Comparison of ENCODE assay signal across 8 cellular contexts in genomic region chr6:152984387-152984872, GRCh38. TPM values are rescaled to one million over a fixed set of nuclear protein-coding genes. Genes with fewer than 3 reads are reported as not detected.
A peak's percentile ranks its signal among the peaks of the same experiment; 100 is the strongest.
DNase-seq lines count a peak whose midpoint lies in the region; ATAC-seq and TF ChIP-seq lines count a peak whose summit lies in the region.

No MANE protein-coding gene starts in this region.

- peaks cover 5% of the 10 kb centered on the region for H3K36me3 Mint-ChIP-seq in brain
- peaks cover 0 to 6% of the 10 kb centered on the region in 2 donors for H3K36me3 Mint-ChIP-seq in naive B cell

- H3K9me2 ChIP-seq in Karpas-422 (replicated peaks; ENCODE audit: insufficient read depth, low read length): no peaks in the 10 kb centered on the region

- H3K27ac Mint-ChIP-seq in brain: peak overlapping the region; percentile 94 to 100 (median 100)
- H3K27ac Mint-ChIP-seq in naive B cell: peak overlapping the region in 5 of 6 donors; percentile 91 to 100 (median 99)

- peak overlapping the region; percentile 91 for H3K27ac ChIP-seq in Karpas-422 (ENCODE audit: low read length)

- H3K4me1 ChIP-seq in Karpas-422 (ENCODE audit: low read length): peaks cover 38% of the 10 kb centered on the region

- H3K9me3 Mint-ChIP-seq in brain (peaks cover 0 to 4% (median 0%) of the 10 kb centered on the region in 5 experiments), naive B cell (no peaks in the 10 kb centered on the region)

- H3K79me2 ChIP-seq in Karpas-422 (ENCODE audit: low read length): peaks cover 71% of the 10 kb centered on the region

- H3K27me3 Mint-ChIP-seq in brain (peaks cover 18% of the 10 kb centered on the region), naive B cell (no peaks in the 10 kb centered on the region)

- H3K27me3 ChIP-seq in Karpas-422 (ENCODE audit: low read length): no peaks in the 10 kb centered on the region

- peak overlapping the region; percentile 84 for H3K4me2 ChIP-seq in Karpas-422 (ENCODE audit: low read depth, low read length, poor library complexity, severe bottlenecking)

- H3K9ac ChIP-seq in Karpas-422 (ENCODE audit: low read length): peak overlapping the region; percentile 93

- H3K4me3 Mint-ChIP-seq in brain: peak overlapping the region; percentile 93 to 100 (median 100)
- H3K4me3 Mint-ChIP-seq in naive B cell: peak overlapping the region; percentile 88 to 99 (median 98)

- H3K36me3 ChIP-seq in Karpas-422 (ENCODE audit: insufficient read depth, low read length): peaks cover 16% of the 10 kb centered on the region

- peaks cover 49% of the 10 kb centered on the region for H3K4me1 Mint-ChIP-seq in brain
- peaks cover 13 to 42% (median 34%) of the 10 kb centered on the region in 3 donors for H3K4me1 Mint-ChIP-seq in naive B cell

- peak; percentile 39 for ATAC-seq in GM21717 (IDR thresholded peaks at IDR 0.05; ENCODE audit: unreplicated experiment)
- no peak for ATAC-seq in naive B cell (ENCODE audit: low read depth in 2 of 2)

- peak; percentile 61 for DNase-seq in NCI-H146 treated with DMSO at 0.1 percent for 48 hours (lab: John Stamatoyannopoulos, UW; ENCODE audit: unreplicated experiment)
- DNase-seq in NCI-H146 (lab: John Stamatoyannopoulos, UW): no peak
- peak; percentile 67 for DNase-seq in Karpas-422
- DNase-seq in naive B cell: no peak
- DNase-seq in NCI-H510A (lab: John Stamatoyannopoulos, UW): no peak
- DNase-seq in stimulated activated CD8-positive, alpha-beta memory T cell treated with anti-CD3 and anti-CD28 coated beads, Interleukin-4, amount 100 ng/mL, for 48 hours: no peak

- no peak for TF ChIP-seq CTCF in brain (conservative IDR thresholded peaks at IDR 0.05)

- H4K20me1 ChIP-seq in Karpas-422 (ENCODE audit: insufficient read depth, low read depth, low read length): peaks cover 20% of the 10 kb centered on the region

- H3K9me3 ChIP-seq in Karpas-422 (ENCODE audit: low read length): no peaks in the 10 kb centered on the region

- H2AFZ ChIP-seq in Karpas-422 (ENCODE audit: low read length): no peak overlapping the region

- H3K4me3 ChIP-seq in Karpas-422 (ENCODE audit: low read length): peak overlapping the region; percentile 83

RNA-seq across cellular contexts. Expression of gene FBXO5, which starts 1.6 kb away (rescaled TPM):
- 10.5 and 15.6 TPM in 2 replicates for total RNA-seq in Karpas-422 (2014; rRNA removed; shearing (Covaris generic); ENCODE audit: low replicate concordance)
- 16.7 TPM for polyA plus RNA-seq in brain (ENCODE audit: insufficient read depth, low read depth, low replicate concordance)
- 10 to 100 TPM in 2 of 6 donors, 1 to 10 TPM in 4; 6.9 to 12.6 (median 8.1) TPM for polyA plus RNA-seq in naive B cell (ENCODE audit: low read depth in 6 of 6)

RNA-seq across cellular contexts. Expression of gene MTRF1L, which starts 18.1 kb away (rescaled TPM):
- total RNA-seq in Karpas-422 (2014; rRNA removed; shearing (Covaris generic); ENCODE audit: low replicate concordance): 17.4 and 23.2 TPM in 2 replicates
- polyA plus RNA-seq in brain (ENCODE audit: insufficient read depth, low read depth, low replicate concordance) (11.7 TPM), naive B cell (ENCODE audit: low read depth in 6 of 6) (10 to 100 TPM; 11.1 to 15.6 (median 13.9) TPM)

Comparison
In these comparisons a context has a peak if more than half of its experiments do, and no peak if none do; other contexts are left out.
1. DNase-seq: peak in NCI-H146 treated with DMSO at 0.1 percent for 48 hours (single experiment) and Karpas-422 (single experiment); none in NCI-H146 (single experiment), naive B cell (single experiment), NCI-H510A (single experiment) and stimulated activated CD8-positive, alpha-beta memory T cell treated with anti-CD3 and anti-CD28 coated beads, Interleukin-4, amount 100 ng/mL, for 48 hours (single experiment).